Comparison of ENCODE assay signal across 8 cellular contexts in genomic region chr19:5903054-5903501, GRCh38. TPM values are rescaled to one million over a fixed set of nuclear protein-coding genes. Genes with fewer than 3 reads are reported as not detected.
DNase-seq lines count a peak whose midpoint lies in the region; ATAC-seq and TF ChIP-seq lines count a peak whose summit lies in the region.

No MANE protein-coding gene starts in this region.

- no peak for TF ChIP-seq EP300 in esophagus muscularis mucosa (IDR thresholded peaks at IDR 0.05)

- peaks cover 35% of the 10 kb centered on the region for H3K79me2 ChIP-seq in SU-DHL-6 (ENCODE audit: insufficient read depth, low read length)
- H3K79me2 ChIP-seq in trophoblast cell (ENCODE audit: control insufficient read depth, insufficient read depth, low read length, poor library complexity), result peaks cover 16% of the 10 kb centered on the region

- no peak overlapping the region for H3K23ac ChIP-seq in trophoblast cell (ENCODE audit: low read length)

- H2AFZ ChIP-seq in SU-DHL-6 (ENCODE audit: low read depth, low read length, severe bottlenecking), result peak overlapping the region; percentile 80
- H2AFZ ChIP-seq in trophoblast cell (ENCODE audit: insufficient read depth, low read length, poor library complexity), result peak overlapping the region; percentile 98

- H2BK5ac ChIP-seq in trophoblast cell (ENCODE audit: low read depth, low read length, poor library complexity), result peak overlapping the region; percentile 85

- H3K14ac ChIP-seq in trophoblast cell (ENCODE audit: low read length), result peak overlapping the region; percentile 95

- H3K4me3 ChIP-seq in SU-DHL-6 (ENCODE audit: insufficient read depth, low read length, poor library complexity, severe bottlenecking) (peak overlapping the region; percentile 100), esophagus muscularis mucosa (peak overlapping the region; percentile 65 to 97 (median 91)), trophoblast cell (ENCODE audit: low read depth, low read length) (peak overlapping the region; percentile 97)

- H3K4ac ChIP-seq in trophoblast cell (ENCODE audit: low read depth, low read length), result peak overlapping the region; percentile 99

- WGBS in esophagus muscularis mucosa, result 2% methylated on average over 12 of the region's 12 CpGs
- no CpG with 5 or more reads among the region's 12 CpGs for WGBS in trophoblast cell (ENCODE audit: extremely low coverage, insufficient coverage, insufficient read length)

- H3K27me3 ChIP-seq in SU-DHL-6 (ENCODE audit: low read length) (no peaks in the 10 kb centered on the region), esophagus muscularis mucosa (no peaks in the 10 kb centered on the region), trophoblast cell (ENCODE audit: insufficient read depth, low read length) (no peaks in the 10 kb centered on the region)

- peak overlapping the region; percentile 21 for H2BK12ac ChIP-seq in trophoblast cell (ENCODE audit: low read length)

- H2BK120ac ChIP-seq in trophoblast cell (ENCODE audit: insufficient read depth, low read length, poor library complexity), result peak overlapping the region; percentile 89

- H3K79me1 ChIP-seq in trophoblast cell (ENCODE audit: low read length), result peaks cover 10% of the 10 kb centered on the region

- peak overlapping the region; percentile 95 for H4K12ac ChIP-seq in trophoblast cell (ENCODE audit: low read depth, low read length)

- intact Hi-C loops in esophagus muscularis mucosa (cut with DNase I), result no loop called here

- H2AK5ac ChIP-seq in trophoblast cell (ENCODE audit: low read length), result peak overlapping the region; percentile 85

- H3K27ac ChIP-seq in SU-DHL-6 (ENCODE audit: low read depth, low read length), result peak overlapping the region; percentile 73
- peak overlapping the region; percentile 85 to 95 (median 92) for H3K27ac ChIP-seq in esophagus muscularis mucosa (replicated peaks in 1 of 4)
- H3K27ac ChIP-seq in trophoblast cell (ENCODE audit: low read depth, low read length), result peak overlapping the region; percentile 70

- no peaks in the 10 kb centered on the region for H3F3A ChIP-seq in SU-DHL-6 (ENCODE audit: insufficient read depth)

- peak overlapping the region; percentile 100 for H3K9ac ChIP-seq in SU-DHL-6 (ENCODE audit: low read length)
- H3K9ac ChIP-seq in trophoblast cell (ENCODE audit: low read length), result peak overlapping the region; percentile 100

- H3K4me2 ChIP-seq in SU-DHL-6 (ENCODE audit: low read depth, low read length, poor library complexity, severe bottlenecking), result peak overlapping the region; percentile 93
- H3K4me2 ChIP-seq in trophoblast cell (ENCODE audit: low read length), result peak overlapping the region; percentile 94

- TF ChIP-seq CTCF in SU-DHL-6 (IDR thresholded peaks at IDR 0.05; ENCODE audit: insufficient read depth, low read length, poor library complexity, severe bottlenecking) (no peak), esophagus muscularis mucosa (IDR thresholded peaks at IDR 0.05) (no peak)

- H3K9me3 ChIP-seq in SU-DHL-6 (ENCODE audit: insufficient read depth, low read length) (no peaks in the 10 kb centered on the region), esophagus muscularis mucosa (no peaks in the 10 kb centered on the region), trophoblast cell (ENCODE audit: insufficient read depth, low read depth, low read length) (no peaks in the 10 kb centered on the region)

- ATAC-seq in HG03439 (IDR thresholded peaks at IDR 0.05; ENCODE audit: unreplicated experiment) (no peak), HG02759 (IDR thresholded peaks at IDR 0.05; ENCODE audit: unreplicated experiment) (no peak)

- peak overlapping the region; percentile 97 for H4K8ac ChIP-seq in trophoblast cell (ENCODE audit: low read depth, low read length)

- H4K91ac ChIP-seq in trophoblast cell (ENCODE audit: low read depth, low read length), result peak overlapping the region; percentile 95

- TF ChIP-seq POLR2A in esophagus muscularis mucosa (IDR thresholded peaks at IDR 0.05; ENCODE audit: low read depth), result no peak

- H3K9me2 ChIP-seq in SU-DHL-6 (replicated peaks; ENCODE audit: insufficient read depth, low read length), result no peaks in the 10 kb centered on the region

- peak overlapping the region; percentile 96 for H3K18ac ChIP-seq in trophoblast cell (ENCODE audit: low read length)

- peaks cover 27 to 50% (median 44%) of the 10 kb centered on the region in 4 donors for H3K4me1 ChIP-seq in esophagus muscularis mucosa
- H3K4me1 ChIP-seq in trophoblast cell (ENCODE audit: control insufficient read depth in 1 of 2, insufficient read depth in 2 of 2, low read length in 2 of 2), result peaks cover 5 to 10% of the 10 kb centered on the region in 2 experiments

- H3K36me3 ChIP-seq in SU-DHL-6 (ENCODE audit: low read length) (no peaks in the 10 kb centered on the region), esophagus muscularis mucosa (peaks cover 0 to 30% (median 7%) of the 10 kb centered on the region in 4 donors), trophoblast cell (ENCODE audit: control insufficient read depth in 1 of 2, insufficient read depth in 2 of 2, low read length in 2 of 2) (peaks cover 9 to 12% of the 10 kb centered on the region in 2 experiments)

- no peaks in the 10 kb centered on the region for H4K20me1 ChIP-seq in SU-DHL-6 (ENCODE audit: low read depth, low read length)

- DNase-seq in NCI-H82 (lab: John Stamatoyannopoulos, UW) (peak; percentile 42), NCI-H82 treated with DMSO at 0.1 percent for 48 hours (lab: John Stamatoyannopoulos, UW; ENCODE audit: unreplicated experiment) (no peak), esophagus muscularis mucosa (ENCODE audit: extremely low spot score) (no peak), trophoblast cell (peak in 1 of 2 donors; percentile 30), activated gamma-delta T cell (lab: John Stamatoyannopoulos, UW) (no peak)

RNA-seq across cellular contexts. Expression of gene NDUFA11, which starts 0.5 kb away (rescaled TPM):
- total RNA-seq in esophagus muscularis mucosa, result 100 to 1,000 TPM; 292 to 378 (median 314) TPM
- polyA plus RNA-seq in trophoblast cell (2013), result 291 and 293 TPM in 2 replicates

RNA-seq across cellular contexts. Expression of gene VMAC, which starts 1.6 kb away (rescaled TPM):
- total RNA-seq in esophagus muscularis mucosa, result 10 to 100 TPM in 1 of 4 donors, 1 to 10 TPM in 3; 5.0 to 12.5 (median 7.6) TPM
- polyA plus RNA-seq in trophoblast cell (2013), result 3.1 and 3.2 TPM in 2 replicates

RNA-seq across cellular contexts. Expression of gene CAPS, which starts 11.0 kb away (rescaled TPM):
- total RNA-seq in esophagus muscularis mucosa, result 10 to 100 TPM in 3 of 4 donors, 1 to 10 TPM in 1; 5.5 to 16.1 (median 15.2) TPM
- 3.7 and 3.8 TPM in 2 replicates for polyA plus RNA-seq in trophoblast cell (2013)

RNA-seq across cellular contexts. Expression of gene FUT5, which starts 32.7 kb away (rescaled TPM):
- not detected for total RNA-seq in esophagus muscularis mucosa
- 0.04 TPM in 2 replicates for polyA plus RNA-seq in trophoblast cell (2013)

RNA-seq across cellular contexts. Expression of gene FUT3, which starts 51.8 kb away (rescaled TPM):
- under 1 TPM in 1 of 4 donors, not detected in 3; 0.57 TPM for total RNA-seq in esophagus muscularis mucosa
- polyA plus RNA-seq in trophoblast cell (2013), result 0.41 and 0.47 TPM in 2 replicates
